Comparison of ENCODE assay signal across 8 cellular contexts in the genomic region with DNA sequence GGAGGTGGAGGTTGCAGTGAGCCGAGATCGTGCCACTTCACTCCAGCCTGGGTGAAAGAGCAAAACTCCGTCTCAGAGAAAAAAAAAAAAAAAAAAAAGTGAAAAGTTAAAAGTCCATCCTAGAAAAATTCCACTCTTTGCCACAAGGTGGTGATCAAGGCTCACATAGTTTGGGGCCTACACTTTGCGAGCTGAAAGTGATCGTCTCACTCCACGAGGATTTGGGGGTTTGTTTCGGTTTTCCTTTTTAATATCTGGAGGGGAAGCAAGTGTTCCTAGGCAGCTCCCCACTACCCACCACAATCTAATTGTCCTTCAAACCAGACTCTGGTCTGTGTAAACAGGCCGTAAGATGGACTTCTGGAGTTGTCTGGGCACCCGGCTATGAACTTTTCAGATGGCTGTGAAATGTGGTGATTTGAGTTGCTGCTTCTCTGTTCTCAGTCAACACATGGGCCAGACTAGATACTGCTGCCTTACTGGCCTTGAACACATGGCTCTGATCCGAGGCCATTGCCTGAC. TPM values are rescaled to one million over a fixed set of nuclear protein-coding genes. Genes with fewer than 3 reads are reported as not detected.
DNase-seq lines count a peak whose midpoint lies in the region; ATAC-seq and TF ChIP-seq lines count a peak whose summit lies in the region.

No MANE protein-coding gene starts in this region.

- peaks cover 3% of the 10 kb centered on the region for H3K27me3 Mint-ChIP-seq in endodermal cell (ENCODE audit: insufficient read depth)

- no peaks in the 10 kb centered on the region for H3K27me3 ChIP-seq in endodermal cell (ENCODE audit: control insufficient read depth, insufficient read depth, low read length, poor library complexity, severe bottlenecking)

- H3K36me3 Mint-ChIP-seq in endodermal cell (ENCODE audit: low read depth), result no peaks in the 10 kb centered on the region

- H3K4me1 Mint-ChIP-seq in endodermal cell, result no peaks in the 10 kb centered on the region

- H3K4me3 ChIP-seq in AG09309 (ENCODE audit: control insufficient read depth, low read depth, low read length) (no peak overlapping the region), endodermal cell (ENCODE audit: low read length) (no peak overlapping the region)

- no peaks in the 10 kb centered on the region for H3K9me3 ChIP-seq in endodermal cell (ENCODE audit: control insufficient read depth, low read length)

- DNase-seq in AG09309 (ENCODE audit: low read depth) (peak; percentile 14), NCI-H1694 treated with DMSO at 0.1 percent for 48 hours (lab: John Stamatoyannopoulos, UW) (peak; percentile 17), endodermal cell (peak; percentile 70), midbrain (lab: John Stamatoyannopoulos, UW) (peak; percentile 62), superior temporal gyrus (ENCODE audit: extremely low spot score) (peak; percentile 87)
- DNase-seq in activated CD4-positive, alpha-beta T cell treated with anti-CD3 and anti-CD28 coated beads, Interleukin-2, amount 50 U/mL, for 1 hour, result peak; percentile 38

- 15 to 50% methylated on average over 3 to 8 of the region's 10 CpGs for WGBS in endodermal cell (ENCODE audit: insufficient coverage in 1 of 2, insufficient read length in 1 of 2), 2 experiments

- no peaks in the 10 kb centered on the region for H3K9me3 Mint-ChIP-seq in endodermal cell

- TF ChIP-seq CTCF in AG09309 (IDR thresholded peaks at IDR 0.05; ENCODE audit: control insufficient read depth, insufficient read depth, low read depth, low read length, missing control alignments) (peak; percentile 73), endodermal cell (conservative IDR thresholded peaks at IDR 0.05) (peak; percentile 81)

- no peak overlapping the region for H3K9ac ChIP-seq in endodermal cell (ENCODE audit: extremely low read depth, low read length, poor library complexity, severe bottlenecking)

- H3K36me3 ChIP-seq in endodermal cell (ENCODE audit: control insufficient read depth, insufficient read depth, low read length), result no peaks in the 10 kb centered on the region

- no peaks in the 10 kb centered on the region for H3K4me1 ChIP-seq in endodermal cell (ENCODE audit: control insufficient read depth, insufficient read depth, low read length)

- ATAC-seq in GM18502 (IDR thresholded peaks at IDR 0.05; ENCODE audit: poor library complexity, unreplicated experiment) (peak; percentile 69), HG03039 (IDR thresholded peaks at IDR 0.05; ENCODE audit: unreplicated experiment) (no peak)

- no peak overlapping the region for H3K27ac ChIP-seq in endodermal cell (ENCODE audit: low read depth, low read length)

- no peak overlapping the region for H3K27ac Mint-ChIP-seq in endodermal cell

- H3K4me3 Mint-ChIP-seq in endodermal cell, result no peak overlapping the region

RNA-seq across cellular contexts. Expression of a gene that starts 27.1 kb away (rescaled TPM):
- total RNA-seq in endodermal cell, result not detected
- polyA plus RNA-seq in endodermal cell (2013, experiment 1 of 2), result not detected
- 0.04 TPM for polyA plus RNA-seq in endodermal cell (2013, experiment 2 of 2)

Comparison
In these comparisons a context has a peak if more than half of its experiments do, and no peak if none do; other contexts are left out.
1. DNase-seq: peak in every context shown above with its lines; median percentile 87 in superior temporal gyrus; 70 in endodermal cell; 62 in midbrain; 38 in activated CD4-positive, alpha-beta T cell treated with anti-CD3 and anti-CD28 coated beads, Interleukin-2, amount 50 U/mL, for 1 hour; 17 in NCI-H1694 treated with DMSO at 0.1 percent for 48 hours; 14 in AG09309.